ENCODE assay signal across 8 cellular contexts in the genomic region with DNA sequence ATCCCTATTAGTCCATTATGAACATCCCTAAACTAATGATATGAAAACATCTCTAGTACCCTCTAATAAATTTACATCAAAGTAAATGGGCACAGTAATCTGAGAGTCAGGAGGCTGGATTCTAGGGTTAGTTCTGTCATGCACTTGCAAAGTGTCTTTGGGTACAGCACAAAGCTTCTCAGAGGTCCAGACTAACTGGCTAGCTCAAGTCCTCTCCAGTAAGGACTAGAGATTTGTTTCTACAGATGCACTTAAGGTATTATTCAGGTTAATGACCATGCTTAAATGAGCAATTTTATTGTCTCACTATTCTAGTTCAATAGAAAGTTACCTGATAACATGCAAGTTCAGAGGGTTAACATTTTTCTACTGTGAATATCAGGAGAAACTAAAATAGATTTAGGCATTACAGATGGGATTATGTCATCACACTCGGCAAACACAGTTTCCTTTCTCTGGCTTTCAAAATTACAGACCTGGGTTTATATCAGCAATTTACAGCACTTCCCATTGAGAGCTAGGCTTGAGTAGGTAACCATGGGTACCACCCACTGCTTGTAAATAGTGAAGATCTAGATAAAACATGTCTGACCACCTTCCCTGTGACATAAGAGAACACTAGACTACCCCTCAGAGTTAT.
DNase-seq lines count a peak whose midpoint lies in the region; ATAC-seq and TF ChIP-seq lines count a peak whose summit lies in the region.

No MANE protein-coding gene starts in this region.

- no peak overlapping the region for H2AFZ ChIP-seq in MM.1S (ENCODE audit: low read length)

- H3K79me2 ChIP-seq in MM.1S (ENCODE audit: low read length), result no peaks in the 10 kb centered on the region

- TF ChIP-seq CTCF in epithelial cell of esophagus (IDR thresholded peaks at IDR 0.05; ENCODE audit: insufficient read depth, low read depth, low read length, missing control alignments) (no peak), MM.1S (IDR thresholded peaks at IDR 0.05; ENCODE audit: low read length) (no peak)

- no peak overlapping the region for H3K4me2 ChIP-seq in MM.1S (ENCODE audit: low read depth, low read length)

- H3F3A ChIP-seq in MM.1S (ENCODE audit: insufficient read depth, low read length), result no peaks in the 10 kb centered on the region

- no peak overlapping the region for H3K9ac ChIP-seq in MM.1S (ENCODE audit: low read length)

- H3K27ac ChIP-seq in MM.1S (ENCODE audit: low read length), result no peak overlapping the region

- ATAC-seq in GM21360 (IDR thresholded peaks at IDR 0.05; ENCODE audit: unreplicated experiment), result peak; percentile 64

- no peaks in the 10 kb centered on the region for H3K27me3 ChIP-seq in MM.1S (replicated peaks; ENCODE audit: insufficient read depth, low read length)

- no peaks in the 10 kb centered on the region for H3K36me3 ChIP-seq in MM.1S (replicated peaks; ENCODE audit: insufficient read depth, low read length)

- H3K9me3 ChIP-seq in MM.1S (replicated peaks; ENCODE audit: insufficient read depth, low read length), result no peaks in the 10 kb centered on the region

- H3K4me3 ChIP-seq in epithelial cell of esophagus (ENCODE audit: low read length) (no peak overlapping the region), MM.1S (ENCODE audit: low read length) (no peak overlapping the region)

- peak; percentile 5 for DNase-seq in Ammon's horn (ENCODE audit: low spot score)
- DNase-seq in NOMO-1 treated with dmso at 0.1 percent for 144 hours (lab: John Stamatoyannopoulos, UW; ENCODE audit: unreplicated experiment), result peak; percentile 11
- DNase-seq in epithelial cell of esophagus (ENCODE audit: low read depth), result peak; percentile 39
- no peak for DNase-seq in dedifferentiated amniotic fluid mesenchymal stem cell (ENCODE audit: extremely low spot score)
- no peak for DNase-seq in DMS114 treated with DMSO at 0.1 percent for 48 hours (lab: John Stamatoyannopoulos, UW; ENCODE audit: unreplicated experiment)
- no peak for DNase-seq in MM.1S
- no peak for DNase-seq in hippocampal formation (lab: John Stamatoyannopoulos, UW)

- no peaks in the 10 kb centered on the region for H3K9me2 ChIP-seq in MM.1S (replicated peaks; ENCODE audit: insufficient read depth, low read length)

- H3K4me1 ChIP-seq in MM.1S (ENCODE audit: low read length), result no peaks in the 10 kb centered on the region

- H4K20me1 ChIP-seq in MM.1S (ENCODE audit: insufficient read depth, low read length), result no peaks in the 10 kb centered on the region

Comparison
In these comparisons a context has a peak if more than half of its experiments do, and no peak if none do; other contexts are left out.
1. DNase-seq: peak in Ammon's horn (single experiment), NOMO-1 treated with dmso at 0.1 percent for 144 hours (single experiment) and epithelial cell of esophagus (single experiment); none in dedifferentiated amniotic fluid mesenchymal stem cell (single experiment), DMS114 treated with DMSO at 0.1 percent for 48 hours (single experiment), MM.1S (single experiment) and hippocampal formation (0 of 2).